ENCODE assay signal across 2 cellular contexts in genomic region chr9:38170155-38170554, GRCh38.
TF ChIP-seq lines count a peak whose summit lies in the region.
"Not testable (repeated sequence)": the region's sequence is repeated elsewhere in the genome, so short reads cannot be mapped to it uniquely, and the experiment has no call there.

No MANE protein-coding gene starts in this region.

TF ChIP-seq in K562, 482 proteins besides CTCF, POLR2A, EP300 and RAD21:
- TF ChIP-seq ZNF589 (CRISPR knock-in tag; IDR thresholded peaks at IDR 0.05; ENCODE audit: low read depth) = peak; percentile 53; the same call in 1 of the 2 replicates
- peak; percentile 44 for TF ChIP-seq PTRF (tag; IDR thresholded peaks at IDR 0.05)
- TF ChIP-seq BRD4 (IDR thresholded peaks at IDR 0.05) = 0 out of 2 replicates have a peak, but pooled peaks have one; percentile 55
- peak in 1 of 3 experiments; percentile 72 for TF ChIP-seq YY1 (IDR thresholded peaks at IDR 0.05; ENCODE audit: borderline replicate concordance in 1 of 3, control insufficient read depth in 1 of 3, extremely low read depth in 1 of 3, insufficient read depth in 3 of 3, insufficient read length in 1 of 3, insufficient replicate concordance in 2 of 3, low read depth in 1 of 3, low read length in 2 of 3)
- TF ChIP-seq PYGO2 (tag; IDR thresholded peaks at IDR 0.05) = peak; percentile 33; the same call in 1 of the 2 replicates
- TF ChIP-seq NR2C1 (IDR thresholded peaks at IDR 0.05) = not testable (repeated sequence)
- 0 out of 2 replicates have a peak, but pooled peaks have one; percentile 10 for TF ChIP-seq NR2C1 (tag; IDR thresholded peaks at IDR 0.05)
- 0 out of 6 replicates have a peak, but pooled peaks of 1 of the 3 experiments have one; percentile 17 for TF ChIP-seq ZBTB11 (CRISPR knock-in tag; IDR thresholded peaks at IDR 0.05)

TF ChIP-seq in H1, 55 proteins besides CTCF, POLR2A, EP300 and RAD21:
- TF ChIP-seq YY1 (IDR thresholded peaks at IDR 0.05; ENCODE audit: low read depth, low read length) = 0 out of 2 replicates have a peak, but pooled peaks have one; percentile 18
